In the genomic region with DNA sequence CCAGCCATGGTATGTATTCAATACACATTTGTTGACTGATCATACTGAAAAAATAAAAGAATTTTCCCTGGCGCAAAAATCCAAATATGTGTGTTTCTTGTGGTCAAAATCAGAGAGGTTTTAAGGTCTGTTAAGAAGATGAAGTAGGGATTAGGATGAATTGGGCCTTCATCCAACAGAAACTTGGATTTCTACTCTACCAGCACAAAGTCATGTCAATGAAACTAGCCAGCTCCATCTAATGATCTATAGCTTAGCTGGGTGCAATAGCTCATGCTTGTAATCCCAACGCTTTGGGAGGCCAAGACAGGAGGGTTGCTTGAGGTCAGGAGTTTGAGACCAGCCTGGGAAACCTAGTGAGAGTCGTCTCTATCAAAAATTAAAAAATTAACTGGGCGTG, we compare ENCODE assay signal across 23 cellular contexts.
DNase-seq lines count a peak whose midpoint lies in the region; ATAC-seq, FAIRE-seq and TF ChIP-seq lines count a peak whose summit lies in the region.
"Had no signal": no experiment of that assay in that cellular context is flagged by ENCODE, and none has a peak within 500 bp of the region (broad histone marks: within the 10 kb centered on the region; RNA-seq: fewer than 3 reads in every experiment).

No MANE protein-coding gene starts in this region.

- H3K9ac ChIP-seq in DND-41 (ENCODE audit: low read depth, low read length) = no peak overlapping the region
- H3K9ac ChIP-seq in astrocyte (ENCODE audit: low read length) = no peak overlapping the region
- H3K9ac ChIP-seq: BLaER1 had no signal

- H3K27me3 ChIP-seq in DND-41 (ENCODE audit: insufficient read depth, low read length, poor library complexity) (no peaks in the 10 kb centered on the region), astrocyte (ENCODE audit: insufficient read depth, low read length) (no peaks in the 10 kb centered on the region)
- H3K27me3 ChIP-seq: BLaER1 had no signal

- no peaks in the 10 kb centered on the region for H3K27me3 Mint-ChIP-seq in astrocyte (ENCODE audit: low read depth, unreplicated experiment)
- H3K27me3 Mint-ChIP-seq: B cell had no signal

- TF ChIP-seq CTCF in DND-41 (IDR thresholded peaks at IDR 0.05; ENCODE audit: borderline replicate concordance, extremely low read depth, low read length, poor library complexity, severe bottlenecking) (no peak), astrocyte (IDR thresholded peaks at IDR 0.05; ENCODE audit: insufficient read depth, low read depth, low read length) (no peak), fibroblast of the aortic adventitia (IDR thresholded peaks at IDR 0.05; ENCODE audit: insufficient read depth, low read length) (no peak), retinal pigment epithelial cell (conservative IDR thresholded peaks at IDR 0.05; ENCODE audit: low read depth, low read length) (no peak), GM20000 (IDR thresholded peaks at IDR 0.05; ENCODE audit: extremely low read depth, missing control alignments) (no peak)

- peaks cover 67% of the 10 kb centered on the region for H3K36me3 ChIP-seq in DND-41 (ENCODE audit: insufficient read depth, low read length)
- H3K36me3 ChIP-seq in astrocyte (ENCODE audit: insufficient read depth, low read length) = no peaks in the 10 kb centered on the region

- H2AFZ ChIP-seq in DND-41 (ENCODE audit: low read depth, low read length) = no peak overlapping the region
- no peak overlapping the region for H2AFZ ChIP-seq in astrocyte (ENCODE audit: low read depth, low read length)
- H2AFZ ChIP-seq: GM23338 had no signal

- no peak for ATAC-seq in DND-41 (ENCODE audit: insufficient read depth, low read depth)
- ATAC-seq in HG03196 (IDR thresholded peaks at IDR 0.05; ENCODE audit: unreplicated experiment) = no peak
- ATAC-seq: CD8-positive, alpha-beta T cell; GM12878; GM23338; HCT116 had no signal

- no peak overlapping the region for H3K4me3 Mint-ChIP-seq in astrocyte (ENCODE audit: unreplicated experiment)
- H3K4me3 Mint-ChIP-seq: B cell; CD4-positive, CD25-positive, alpha-beta regulatory T cell; CD8-positive, alpha-beta T cell; GM23338; H9 had no signal

- no peak for FAIRE-seq in astrocyte (lab: Jason Lieb, UNC)
- FAIRE-seq: A204.1, GM12878, GM19239 had no signal

- H3K36me3 Mint-ChIP-seq in astrocyte (ENCODE audit: low read depth, unreplicated experiment) = peaks cover 2% of the 10 kb centered on the region
- H3K36me3 Mint-ChIP-seq: CD4-positive, CD25-positive, alpha-beta regulatory T cell; CD8-positive, alpha-beta T cell had no signal

- DNase-seq in DND-41 (no peak), astrocyte (ENCODE audit: low read depth) (no peak), fibroblast of the aortic adventitia (ENCODE audit: low read depth) (peak; percentile 35), retinal pigment epithelial cell (ENCODE audit: low read depth) (peak; percentile 51), GM20000 (ENCODE audit: low spot score) (no peak), cerebellar cortex (ENCODE audit: low spot score) (no peak), NCI-H446 (lab: John Stamatoyannopoulos, UW) (no peak)
- DNase-seq: Caco-2; CD4-positive, CD25-positive, alpha-beta regulatory T cell; CD8-positive, alpha-beta T cell; DMS153; GDM1; H9 had no signal

- H4K20me1 ChIP-seq in DND-41 (ENCODE audit: insufficient read depth, low read length) (peaks cover 5% of the 10 kb centered on the region; the same call in 1 of the 2 replicates), astrocyte (ENCODE audit: insufficient read depth, low read length) (no peaks in the 10 kb centered on the region)

- no peak overlapping the region for H3K4me3 ChIP-seq in DND-41 (ENCODE audit: low read depth in 1 of 2, low read length in 2 of 2)
- H3K4me3 ChIP-seq in astrocyte (ENCODE audit: insufficient read depth, low read depth, low read length) = no peak overlapping the region
- no peak overlapping the region for H3K4me3 ChIP-seq in fibroblast of the aortic adventitia (ENCODE audit: low read depth, low read length)
- H3K4me3 ChIP-seq in retinal pigment epithelial cell (ENCODE audit: low read length) = no peak overlapping the region
- H3K4me3 ChIP-seq: BLaER1, GM12878, GM23338 had no signal

- H3K27ac Mint-ChIP-seq in astrocyte (ENCODE audit: unreplicated experiment) = no peak overlapping the region
- H3K27ac Mint-ChIP-seq: B cell; CD4-positive, CD25-positive, alpha-beta regulatory T cell; CD8-positive, alpha-beta T cell; GM23338; H9 had no signal

- H3K4me2 ChIP-seq in DND-41 (ENCODE audit: insufficient read depth, low read length) (no peak overlapping the region), astrocyte (ENCODE audit: low read length) (peak overlapping the region; percentile 20)
- H3K4me2 ChIP-seq: BLaER1, GM23338 had no signal

- peaks cover 17% of the 10 kb centered on the region for H3K4me1 Mint-ChIP-seq in astrocyte (ENCODE audit: low read depth, unreplicated experiment)
- H3K4me1 Mint-ChIP-seq: B cell; CD4-positive, CD25-positive, alpha-beta regulatory T cell; GM23338 had no signal

- H3K9me3 ChIP-seq in DND-41 (ENCODE audit: insufficient read depth, low read length, severe bottlenecking) (no peaks in the 10 kb centered on the region), astrocyte (ENCODE audit: insufficient read depth, low read depth, low read length) (no peaks in the 10 kb centered on the region)
- H3K9me3 ChIP-seq: BLaER1, Caco-2 had no signal

- H3K4me1 ChIP-seq in DND-41 (ENCODE audit: insufficient read depth, low read length) (no peaks in the 10 kb centered on the region), astrocyte (ENCODE audit: insufficient read depth, low read length) (peaks cover 20% of the 10 kb centered on the region)
- H3K4me1 ChIP-seq: BLaER1 had no signal

- H3K27ac ChIP-seq in DND-41 (ENCODE audit: low read length) = peak overlapping the region; percentile 44; the same call in 1 of the 2 replicates
- H3K27ac ChIP-seq in astrocyte (ENCODE audit: low read depth, low read length) = no peak overlapping the region
- H3K27ac ChIP-seq: 22Rv1, BLaER1, C4-2B had no signal

- peaks cover 99% of the 10 kb centered on the region for H3K79me2 ChIP-seq in DND-41 (ENCODE audit: insufficient read depth, low read length)
- no peaks in the 10 kb centered on the region for H3K79me2 ChIP-seq in astrocyte (ENCODE audit: insufficient read depth, low read length)

- no peaks in the 10 kb centered on the region for H3K9me3 Mint-ChIP-seq in astrocyte (ENCODE audit: unreplicated experiment)
- H3K9me3 Mint-ChIP-seq: CD4-positive, CD25-positive, alpha-beta regulatory T cell; CD8-positive, alpha-beta T cell; GM23338; H9 had no signal

Comparison
In these comparisons a context has a peak if more than half of its experiments do, and no peak if none do; other contexts are left out.
1. DNase-seq: peak in fibroblast of the aortic adventitia (single experiment) and retinal pigment epithelial cell (single experiment); none in DND-41 (single experiment), astrocyte (single experiment), GM20000 (single experiment), cerebellar cortex (single experiment) and NCI-H446 (0 of 2).